ENCODE assay signal across 1 cellular context in the genomic region with DNA sequence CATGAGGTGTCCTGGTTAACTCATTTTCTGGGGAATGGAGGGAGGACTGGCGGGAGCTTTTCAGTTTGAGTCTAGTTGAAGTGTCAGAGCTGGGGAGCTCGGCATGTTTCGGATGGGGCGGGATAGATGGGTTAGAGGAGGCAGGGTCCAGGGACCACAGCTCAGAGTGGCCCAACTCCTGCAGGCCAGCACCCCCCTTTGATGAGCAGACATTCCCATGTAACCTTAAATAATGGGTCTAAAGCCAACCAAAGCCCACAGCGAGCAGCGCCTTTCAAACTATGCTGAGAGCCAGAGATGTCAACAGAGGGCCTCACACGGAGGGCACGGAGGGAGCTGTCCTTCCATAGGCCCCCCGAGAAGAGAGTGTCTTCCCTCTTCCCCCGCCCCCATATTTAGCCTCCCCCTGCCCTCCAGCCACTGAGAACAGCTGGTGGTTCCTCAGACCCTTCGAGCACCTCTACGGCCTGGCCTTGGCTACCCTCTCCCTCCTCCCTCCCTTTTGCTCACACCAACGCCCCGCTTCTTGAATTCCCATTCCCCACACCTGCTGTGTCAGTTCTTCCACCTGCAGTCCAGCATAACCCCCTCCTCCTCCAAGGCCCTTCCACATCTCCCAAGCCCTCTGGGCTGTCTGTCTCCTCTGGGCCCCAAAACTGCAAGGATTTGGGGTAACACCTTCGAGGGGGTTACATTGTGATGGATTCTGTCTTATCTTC.
TF ChIP-seq lines count a peak whose summit lies in the region.

No MANE protein-coding gene starts in this region.

TF ChIP-seq in H1, 55 proteins besides CTCF, POLR2A, EP300 and RAD21:
- TF ChIP-seq EZH2 (IDR thresholded peaks at IDR 0.05; ENCODE audit: low read depth, low read length, severe bottlenecking) (no peak), JUN (IDR thresholded peaks at IDR 0.05; ENCODE audit: low read depth, low read length) (no peak), CEBPB (IDR thresholded peaks at IDR 0.05; ENCODE audit: low read depth, low read length) (no peak), JUND (IDR thresholded peaks at IDR 0.05; ENCODE audit: low read length) (no peak), RNF2 (IDR thresholded peaks at IDR 0.05; ENCODE audit: borderline replicate concordance, low read depth, low read length, missing control alignments, poor library complexity, severe bottlenecking) (no peak), SIN3A (conservative IDR thresholded peaks at IDR 0.05 in 1 of 2, IDR thresholded peaks at IDR 0.05 in 1 of 2; ENCODE audit: low read depth in 1 of 2, low read length in 2 of 2) (0 out of 4 replicates have a peak, but pooled peaks of 1 of the 2 experiments have one; percentile 28), HDAC2 (IDR thresholded peaks at IDR 0.05; ENCODE audit: borderline replicate concordance in 1 of 2, low read depth in 2 of 2, low read length in 2 of 2) (no peak), TAF7 (optimal IDR thresholded peaks at IDR 0.05; ENCODE audit: borderline replicate concordance, low read depth, low read length) (no peak), RXRA (IDR thresholded peaks at IDR 0.05; ENCODE audit: insufficient read depth, low read depth, low read length) (no peak), RBBP5 (IDR thresholded peaks at IDR 0.05; ENCODE audit: borderline replicate concordance, low read depth, low read length) (no peak), HDAC6 (IDR thresholded peaks at IDR 0.05; ENCODE audit: low read depth, low read length) (no peak), POLR2AphosphoS5 (IDR thresholded peaks at IDR 0.05; ENCODE audit: low read depth, low read length) (no peak), MAFK (IDR thresholded peaks at IDR 0.05; ENCODE audit: low read depth, low read length) (no peak), SRF (IDR thresholded peaks at IDR 0.05; ENCODE audit: low read depth, low read length) (no peak), NRF1 (IDR thresholded peaks at IDR 0.05; ENCODE audit: low read depth, low read length) (no peak), BCL11A (IDR thresholded peaks at IDR 0.05; ENCODE audit: low read depth in 2 of 2, low read length in 2 of 2) (no peak), GABPA (IDR thresholded peaks at IDR 0.05; ENCODE audit: borderline replicate concordance, insufficient read depth, low read length) (no peak), CTBP2 (IDR thresholded peaks at IDR 0.05; ENCODE audit: borderline replicate concordance, insufficient read depth, insufficient read length, low read length) (peak; percentile 60), SIX5 (IDR thresholded peaks at IDR 0.05; ENCODE audit: low read depth, low read length) (no peak), EGR1 (IDR thresholded peaks at IDR 0.05; ENCODE audit: borderline replicate concordance, low read depth, low read length) (no peak), TCF12 (IDR thresholded peaks at IDR 0.05; ENCODE audit: low read depth, low read length) (0 out of 2 replicates have a peak, but pooled peaks have one; percentile 7), TEAD4 (IDR thresholded peaks at IDR 0.05; ENCODE audit: low read depth, low read length) (no peak), SUZ12 (IDR thresholded peaks at IDR 0.05; ENCODE audit: low read length) (no peak), TAF1 (IDR thresholded peaks at IDR 0.05; ENCODE audit: low read depth, low read length) (no peak), TBP (IDR thresholded peaks at IDR 0.05; ENCODE audit: low read depth, low read length) (no peak)
- TF ChIP-seq, protein P1, sequence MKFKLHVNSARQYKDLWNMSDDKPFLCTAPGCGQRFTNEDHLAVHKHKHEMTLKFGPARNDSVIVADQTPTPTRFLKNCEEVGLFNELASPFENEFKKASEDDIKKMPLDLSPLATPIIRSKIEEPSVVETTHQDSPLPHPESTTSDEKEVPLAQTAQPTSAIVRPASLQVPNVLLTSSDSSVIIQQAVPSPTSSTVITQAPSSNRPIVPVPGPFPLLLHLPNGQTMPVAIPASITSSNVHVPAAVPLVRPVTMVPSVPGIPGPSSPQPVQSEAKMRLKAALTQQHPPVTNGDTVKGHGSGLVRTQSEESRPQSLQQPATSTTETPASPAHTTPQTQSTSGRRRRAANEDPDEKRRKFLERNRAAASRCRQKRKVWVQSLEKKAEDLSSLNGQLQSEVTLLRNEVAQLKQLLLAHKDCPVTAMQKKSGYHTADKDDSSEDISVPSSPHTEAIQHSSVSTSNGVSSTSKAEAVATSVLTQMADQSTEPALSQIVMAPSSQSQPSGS (IDR thresholded peaks at IDR 0.05; ENCODE audit: low read length), result no peak
- TF ChIP-seq, protein P2, sequence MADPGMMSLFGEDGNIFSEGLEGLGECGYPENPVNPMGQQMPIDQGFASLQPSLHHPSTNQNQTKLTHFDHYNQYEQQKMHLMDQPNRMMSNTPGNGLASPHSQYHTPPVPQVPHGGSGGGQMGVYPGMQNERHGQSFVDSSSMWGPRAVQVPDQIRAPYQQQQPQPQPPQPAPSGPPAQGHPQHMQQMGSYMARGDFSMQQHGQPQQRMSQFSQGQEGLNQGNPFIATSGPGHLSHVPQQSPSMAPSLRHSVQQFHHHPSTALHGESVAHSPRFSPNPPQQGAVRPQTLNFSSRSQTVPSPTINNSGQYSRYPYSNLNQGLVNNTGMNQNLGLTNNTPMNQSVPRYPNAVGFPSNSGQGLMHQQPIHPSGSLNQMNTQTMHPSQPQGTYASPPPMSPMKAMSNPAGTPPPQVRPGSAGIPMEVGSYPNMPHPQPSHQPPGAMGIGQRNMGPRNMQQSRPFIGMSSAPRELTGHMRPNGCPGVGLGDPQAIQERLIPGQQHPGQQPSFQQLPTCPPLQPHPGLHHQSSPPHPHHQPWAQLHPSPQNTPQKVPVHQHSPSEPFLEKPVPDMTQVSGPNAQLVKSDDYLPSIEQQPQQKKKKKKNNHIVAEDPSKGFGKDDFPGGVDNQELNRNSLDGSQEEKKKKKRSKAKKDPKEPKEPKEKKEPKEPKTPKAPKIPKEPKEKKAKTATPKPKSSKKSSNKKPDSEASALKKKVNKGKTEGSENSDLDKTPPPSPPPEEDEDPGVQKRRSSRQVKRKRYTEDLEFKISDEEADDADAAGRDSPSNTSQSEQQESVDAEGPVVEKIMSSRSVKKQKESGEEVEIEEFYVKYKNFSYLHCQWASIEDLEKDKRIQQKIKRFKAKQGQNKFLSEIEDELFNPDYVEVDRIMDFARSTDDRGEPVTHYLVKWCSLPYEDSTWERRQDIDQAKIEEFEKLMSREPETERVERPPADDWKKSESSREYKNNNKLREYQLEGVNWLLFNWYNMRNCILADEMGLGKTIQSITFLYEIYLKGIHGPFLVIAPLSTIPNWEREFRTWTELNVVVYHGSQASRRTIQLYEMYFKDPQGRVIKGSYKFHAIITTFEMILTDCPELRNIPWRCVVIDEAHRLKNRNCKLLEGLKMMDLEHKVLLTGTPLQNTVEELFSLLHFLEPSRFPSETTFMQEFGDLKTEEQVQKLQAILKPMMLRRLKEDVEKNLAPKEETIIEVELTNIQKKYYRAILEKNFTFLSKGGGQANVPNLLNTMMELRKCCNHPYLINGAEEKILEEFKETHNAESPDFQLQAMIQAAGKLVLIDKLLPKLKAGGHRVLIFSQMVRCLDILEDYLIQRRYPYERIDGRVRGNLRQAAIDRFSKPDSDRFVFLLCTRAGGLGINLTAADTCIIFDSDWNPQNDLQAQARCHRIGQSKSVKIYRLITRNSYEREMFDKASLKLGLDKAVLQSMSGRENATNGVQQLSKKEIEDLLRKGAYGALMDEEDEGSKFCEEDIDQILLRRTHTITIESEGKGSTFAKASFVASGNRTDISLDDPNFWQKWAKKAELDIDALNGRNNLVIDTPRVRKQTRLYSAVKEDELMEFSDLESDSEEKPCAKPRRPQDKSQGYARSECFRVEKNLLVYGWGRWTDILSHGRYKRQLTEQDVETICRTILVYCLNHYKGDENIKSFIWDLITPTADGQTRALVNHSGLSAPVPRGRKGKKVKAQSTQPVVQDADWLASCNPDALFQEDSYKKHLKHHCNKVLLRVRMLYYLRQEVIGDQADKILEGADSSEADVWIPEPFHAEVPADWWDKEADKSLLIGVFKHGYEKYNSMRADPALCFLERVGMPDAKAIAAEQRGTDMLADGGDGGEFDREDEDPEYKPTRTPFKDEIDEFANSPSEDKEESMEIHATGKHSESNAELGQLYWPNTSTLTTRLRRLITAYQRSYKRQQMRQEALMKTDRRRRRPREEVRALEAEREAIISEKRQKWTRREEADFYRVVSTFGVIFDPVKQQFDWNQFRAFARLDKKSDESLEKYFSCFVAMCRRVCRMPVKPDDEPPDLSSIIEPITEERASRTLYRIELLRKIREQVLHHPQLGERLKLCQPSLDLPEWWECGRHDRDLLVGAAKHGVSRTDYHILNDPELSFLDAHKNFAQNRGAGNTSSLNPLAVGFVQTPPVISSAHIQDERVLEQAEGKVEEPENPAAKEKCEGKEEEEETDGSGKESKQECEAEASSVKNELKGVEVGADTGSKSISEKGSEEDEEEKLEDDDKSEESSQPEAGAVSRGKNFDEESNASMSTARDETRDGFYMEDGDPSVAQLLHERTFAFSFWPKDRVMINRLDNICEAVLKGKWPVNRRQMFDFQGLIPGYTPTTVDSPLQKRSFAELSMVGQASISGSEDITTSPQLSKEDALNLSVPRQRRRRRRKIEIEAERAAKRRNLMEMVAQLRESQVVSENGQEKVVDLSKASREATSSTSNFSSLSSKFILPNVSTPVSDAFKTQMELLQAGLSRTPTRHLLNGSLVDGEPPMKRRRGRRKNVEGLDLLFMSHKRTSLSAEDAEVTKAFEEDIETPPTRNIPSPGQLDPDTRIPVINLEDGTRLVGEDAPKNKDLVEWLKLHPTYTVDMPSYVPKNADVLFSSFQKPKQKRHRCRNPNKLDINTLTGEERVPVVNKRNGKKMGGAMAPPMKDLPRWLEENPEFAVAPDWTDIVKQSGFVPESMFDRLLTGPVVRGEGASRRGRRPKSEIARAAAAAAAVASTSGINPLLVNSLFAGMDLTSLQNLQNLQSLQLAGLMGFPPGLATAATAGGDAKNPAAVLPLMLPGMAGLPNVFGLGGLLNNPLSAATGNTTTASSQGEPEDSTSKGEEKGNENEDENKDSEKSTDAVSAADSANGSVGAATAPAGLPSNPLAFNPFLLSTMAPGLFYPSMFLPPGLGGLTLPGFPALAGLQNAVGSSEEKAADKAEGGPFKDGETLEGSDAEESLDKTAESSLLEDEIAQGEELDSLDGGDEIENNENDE (IDR thresholded peaks at IDR 0.05; ENCODE audit: insufficient replicate concordance, low read length), result no peak
- TF ChIP-seq, protein P3, sequence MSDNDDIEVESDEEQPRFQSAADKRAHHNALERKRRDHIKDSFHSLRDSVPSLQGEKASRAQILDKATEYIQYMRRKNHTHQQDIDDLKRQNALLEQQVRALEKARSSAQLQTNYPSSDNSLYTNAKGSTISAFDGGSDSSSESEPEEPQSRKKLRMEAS (IDR thresholded peaks at IDR 0.05), result 0 out of 2 replicates have a peak, but pooled peaks have one; percentile 21
